ENCODE assay signal across 2 cellular contexts in the genomic region with DNA sequence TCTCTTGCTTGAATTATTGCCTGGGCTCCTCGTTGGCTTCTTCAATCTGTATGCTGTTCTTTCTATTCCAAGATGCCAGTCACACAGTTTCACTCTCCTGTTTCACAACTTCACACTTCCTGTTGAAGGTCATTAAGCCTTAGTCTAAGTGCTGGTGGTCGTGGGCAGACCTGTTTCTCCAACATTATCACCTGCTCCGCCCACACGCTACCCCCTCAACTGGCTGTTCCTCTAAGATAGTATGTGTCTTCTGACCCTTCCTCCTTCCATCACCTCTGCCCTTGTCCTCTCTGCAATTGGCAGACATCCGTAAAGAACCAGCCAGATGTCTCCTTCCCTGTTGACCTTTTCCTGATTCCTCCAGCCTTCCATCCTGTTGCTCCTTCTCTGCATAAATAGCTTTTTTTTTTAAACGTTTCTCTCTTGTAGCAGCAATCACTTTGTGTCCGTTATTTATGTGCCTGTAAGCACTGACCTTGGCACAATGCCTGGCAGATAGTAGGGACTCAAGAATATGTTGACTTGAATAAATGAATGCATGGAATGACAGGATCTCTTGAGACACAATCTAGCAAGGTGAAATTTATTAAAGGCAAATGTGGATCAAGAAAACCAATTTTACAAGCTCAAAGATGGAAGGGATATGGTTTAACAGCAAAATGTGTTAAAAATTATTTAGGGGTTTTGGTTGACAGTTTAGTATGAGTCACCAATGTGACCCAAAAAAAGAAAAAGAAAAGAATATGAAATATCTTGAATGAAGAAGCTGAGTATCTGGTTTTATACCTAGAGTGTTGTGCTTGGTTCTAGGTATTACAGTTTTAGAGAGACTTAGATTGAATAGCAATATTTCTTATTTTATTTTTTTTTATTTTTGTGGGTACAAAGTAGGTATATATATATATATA.
TF ChIP-seq lines count a peak whose summit lies in the region.

No MANE protein-coding gene starts in this region.

TF ChIP-seq in liver, 16 proteins besides CTCF, POLR2A, EP300 and RAD21:
- no peak for TF ChIP-seq SP1 (IDR thresholded peaks at IDR 0.05)
- TF ChIP-seq TAF1 (conservative IDR thresholded peaks at IDR 0.05): no peak
- TF ChIP-seq NR2F2 (IDR thresholded peaks at IDR 0.05): peak; percentile 73

TF ChIP-seq in HepG2, 621 proteins besides CTCF, POLR2A, EP300 and RAD21:
- TF ChIP-seq, protein P1, sequence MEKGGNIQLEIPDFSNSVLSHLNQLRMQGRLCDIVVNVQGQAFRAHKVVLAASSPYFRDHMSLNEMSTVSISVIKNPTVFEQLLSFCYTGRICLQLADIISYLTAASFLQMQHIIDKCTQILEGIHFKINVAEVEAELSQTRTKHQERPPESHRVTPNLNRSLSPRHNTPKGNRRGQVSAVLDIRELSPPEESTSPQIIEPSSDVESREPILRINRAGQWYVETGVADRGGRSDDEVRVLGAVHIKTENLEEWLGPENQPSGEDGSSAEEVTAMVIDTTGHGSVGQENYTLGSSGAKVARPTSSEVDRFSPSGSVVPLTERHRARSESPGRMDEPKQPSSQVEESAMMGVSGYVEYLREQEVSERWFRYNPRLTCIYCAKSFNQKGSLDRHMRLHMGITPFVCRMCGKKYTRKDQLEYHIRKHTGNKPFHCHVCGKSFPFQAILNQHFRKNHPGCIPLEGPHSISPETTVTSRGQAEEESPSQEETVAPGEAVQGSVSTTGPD (CRISPR knock-in tag; IDR thresholded peaks at IDR 0.05): no peak
